8 cellular contexts compared by ENCODE assay signal in the genomic region with DNA sequence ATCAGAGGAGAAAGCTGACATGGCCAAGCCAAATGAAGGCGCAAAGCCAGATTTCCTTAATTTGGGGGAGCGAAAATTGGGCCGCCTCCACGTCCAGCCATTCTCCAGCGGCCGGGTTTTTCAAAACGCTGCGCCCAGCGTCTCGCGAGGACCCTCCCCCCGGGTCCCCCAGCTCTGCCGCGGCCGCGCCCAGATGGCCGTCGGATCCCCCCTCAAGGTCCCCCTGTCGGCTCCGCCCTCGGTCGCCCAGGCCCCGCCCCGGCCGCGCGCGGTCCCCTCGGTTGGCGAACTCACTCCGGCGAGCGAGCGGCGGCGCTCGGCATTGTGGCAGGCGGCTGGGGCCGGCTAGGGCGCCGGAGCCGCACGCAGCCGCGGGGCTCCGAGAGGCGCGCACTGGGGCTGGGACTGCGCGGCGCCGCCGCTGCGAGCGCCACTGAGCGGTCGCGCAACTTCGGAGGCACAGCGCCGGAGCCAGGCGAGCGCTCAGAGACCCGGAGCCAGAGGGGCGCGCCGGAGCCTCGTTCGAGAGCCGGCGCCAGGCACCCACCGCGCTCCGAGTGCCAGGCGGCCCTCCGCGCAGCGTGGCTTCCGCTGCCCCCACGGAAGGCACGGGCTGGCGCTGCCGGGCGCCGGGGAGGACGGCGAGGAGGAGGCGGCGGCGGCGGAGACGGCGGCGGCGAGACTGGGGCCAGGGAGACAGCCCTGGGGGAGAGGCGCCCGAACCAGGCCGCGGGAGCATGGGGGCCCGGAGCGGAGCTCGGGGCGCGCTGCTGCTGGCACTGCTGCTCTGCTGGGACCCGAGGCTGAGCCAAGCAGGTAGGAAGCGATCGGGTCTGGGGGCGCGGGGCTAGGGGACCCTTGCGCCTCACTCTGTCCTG. TPM values are rescaled to one million over a fixed set of nuclear protein-coding genes. Genes with fewer than 3 reads are reported as not detected.
DNase-seq lines count a peak whose midpoint lies in the region; ATAC-seq and TF ChIP-seq lines count a peak whose summit lies in the region.

UNC5B (plus strand) TSS at position 322 of the 878 bp plus-strand sequence; CDS start at position 738, 416 bp downstream.

- intact Hi-C loops in left lung (cut with DNase I), result loop anchor here in 1 of 2 donors (10.0 kb wide), 1 partner anchor 62 kb away; no protein-coding TSS in a partner anchor

- H3K4me1 ChIP-seq in left lung, result peaks cover 13 to 56% of the 10 kb centered on the region in 2 donors

- DNase-seq in SHP77 (lab: John Stamatoyannopoulos, UW) (peak; percentile 27 to 40), SHP77 treated with DMSO at 0.1 percent for 48 hours (lab: John Stamatoyannopoulos, UW) (no peak), NCI-H2196 treated with DMSO at 0.1 percent for 48 hours (lab: John Stamatoyannopoulos, UW; ENCODE audit: unreplicated experiment) (peak; percentile 46), dermis blood vessel endothelial cell (peak; percentile 89), left lung (peak; percentile 91 to 95)
- peak; percentile 17 to 48 for DNase-seq in activated CD4-positive, alpha-beta T cell treated with anti-CD3 and anti-CD28 coated beads, Interleukin-2, amount 50 U/mL, for 24 hours (ENCODE audit: low read depth in 1 of 2, low spot score in 1 of 2)
- peak; percentile 63 for DNase-seq in stimulated activated CD4-positive, alpha-beta T cell treated with anti-CD3 and anti-CD28 coated beads, Interleukin-1b, Interleukin-23, amount 100 ng/mL, for 48 hours

- peak within 1 kb of the TSS; percentile 70 to 82 for H3K27ac ChIP-seq in left lung

- no peaks in the 10 kb centered on the region for H3K36me3 ChIP-seq in left lung

- H3K27me3 ChIP-seq in left lung, result peaks cover 13 to 83% of the 10 kb centered on the region in 2 donors

- H3K9me3 ChIP-seq in left lung, result no peaks in the 10 kb centered on the region

- no peak for TF ChIP-seq CTCF in left lung (IDR thresholded peaks at IDR 0.05)

- ATAC-seq in left lung (peak; percentile 91), GM21786 (IDR thresholded peaks at IDR 0.05; ENCODE audit: unreplicated experiment) (no peak)

- H3K4me3 ChIP-seq in left lung, result peak within 1 kb of the TSS; percentile 65 to 82

RNA-seq across cellular contexts. Expression of gene UNC5B, which starts in this region (rescaled TPM):
- total RNA-seq in dermis blood vessel endothelial cell (12.1 and 15.1 TPM in 2 replicates), left lung (10 to 100 TPM; 14.4 to 20.3 TPM)
